17 cellular contexts compared by ENCODE assay signal in the genomic region with DNA sequence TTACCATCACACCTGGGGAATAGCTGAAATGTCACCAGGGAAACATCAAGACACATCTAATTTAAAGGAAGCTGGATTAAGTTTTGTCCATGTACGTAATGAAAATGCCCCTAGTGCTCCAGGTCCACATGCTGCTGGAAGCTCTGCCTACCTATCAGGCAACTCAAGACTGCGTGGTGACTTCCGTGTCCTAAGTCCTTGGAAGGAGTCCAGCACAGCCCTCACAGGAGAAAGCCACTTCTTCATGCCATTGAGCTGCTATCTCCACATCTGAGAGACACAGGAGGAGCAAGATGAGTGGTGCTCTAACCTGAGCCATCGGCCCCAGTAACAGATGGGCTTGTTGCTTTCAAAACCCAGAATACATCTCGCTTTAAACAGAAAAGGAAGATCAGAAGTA.
"Had no signal": no experiment of that assay in that cellular context is flagged by ENCODE, and none has a peak within 500 bp of the region (broad histone marks: within the 10 kb centered on the region; RNA-seq: fewer than 3 reads in every experiment).

No MANE protein-coding gene starts in this region.

- ATAC-seq: naive thymus-derived CD4-positive, alpha-beta T cell; upper lobe of right lung had no signal

- H3K27me3 ChIP-seq: colonic mucosa, right atrium auricular region, tibial artery, upper lobe of right lung had no signal

- H3K27ac Mint-ChIP-seq: endodermal cell; naive thymus-derived CD4-positive, alpha-beta T cell had no signal

- H3K4me1 Mint-ChIP-seq: endodermal cell had no signal

- H3K9me3 ChIP-seq: colonic mucosa, neutrophil, right atrium auricular region, tibial artery, upper lobe of right lung had no signal

- DNase-seq: colonic mucosa; dermis blood vessel endothelial cell; endodermal cell; foreskin melanocyte; head of caudate nucleus; hippocampal formation; kidney glomerular epithelial cell; mesendoderm; naive thymus-derived CD4-positive, alpha-beta T cell; posterior cingulate gyrus; small intestine; stimulated activated CD4-positive, alpha-beta T cell treated with anti-CD3 and anti-CD28 coated beads, Interleukin-12 subunit alpha, Interleukin-12 subunit beta, amount 100 ng/mL, for 4 hours; stimulated activated naive CD4-positive, alpha-beta T cell; tibial artery; upper lobe of right lung had no signal

- H3K4me1 ChIP-seq: colonic mucosa, upper lobe of right lung had no signal

- H3K27ac ChIP-seq: colonic mucosa, neutrophil, right atrium auricular region, tibial artery, upper lobe of right lung had no signal

- H3K4me3 Mint-ChIP-seq: endodermal cell; naive thymus-derived CD4-positive, alpha-beta T cell had no signal

- H3K9me3 Mint-ChIP-seq: endodermal cell had no signal

- H3K4me3 ChIP-seq: colonic mucosa, right atrium auricular region, tibial artery, upper lobe of right lung had no signal

- H3K36me3 ChIP-seq: colonic mucosa, neutrophil, right atrium auricular region, upper lobe of right lung had no signal
